ENCODE assay signal across 26 cellular contexts in the genomic region with DNA sequence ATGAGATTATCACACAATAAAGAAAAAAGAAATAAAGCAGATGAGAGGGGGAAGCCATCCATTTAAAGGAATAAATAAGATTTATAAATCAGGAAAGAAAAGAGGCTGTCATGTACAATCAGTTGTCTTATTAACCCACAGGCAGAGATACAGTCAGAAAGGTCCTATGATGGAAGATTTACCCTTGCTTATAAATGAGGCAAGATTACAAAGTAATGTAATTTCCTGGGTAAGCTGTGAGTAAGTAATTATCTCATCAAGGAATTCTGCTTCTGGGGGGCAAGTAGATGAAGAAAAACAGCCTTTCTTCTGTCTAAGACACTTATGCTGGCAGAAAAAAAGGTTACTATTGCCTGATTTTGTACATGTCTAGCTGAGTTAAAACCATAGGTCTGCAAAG.
"Had no signal": no experiment of that assay in that cellular context is flagged by ENCODE, and none has a peak within 500 bp of the region (broad histone marks: within the 10 kb centered on the region; RNA-seq: fewer than 3 reads in every experiment).

No MANE protein-coding gene starts in this region.

- H3K27ac ChIP-seq: stomach, suprapubic skin, testis, thoracic aorta, thyroid gland, tibial artery, tibial nerve, transverse colon, upper lobe of left lung, upper lobe of right lung, uterus, vagina had no signal

- H3K4me3 ChIP-seq: stomach, suprapubic skin, testis, thoracic aorta, thyroid gland, tibial artery, tibial nerve, transverse colon, upper lobe of left lung, upper lobe of right lung, uterus, vagina had no signal

- H3K27me3 ChIP-seq: stomach, suprapubic skin, testis, thyroid gland, tibial artery, tibial nerve, transverse colon, upper lobe of left lung, upper lobe of right lung, uterus, vagina had no signal

- ATAC-seq: stimulated activated effector memory CD8-positive, alpha-beta T cell treated with anti-CD3 and anti-CD28 coated beads, Interleukin-12 subunit alpha, Interleukin-12 subunit beta, amount 100 ng/mL, for 72 hours; stimulated activated memory B cell treated with anti-CD40 and anti-IgM and Interleukin-4, amounts not matched to agents 10 μg/mL and 1 μg/mL and 100 μg/mL, for 72 hours; stimulated activated naive B cell treated with anti-CD40 and anti-IgM and Interleukin-4, amounts not matched to agents 10 μg/mL and 1 μg/mL and 100 μg/mL, for 72 hours; stimulated activated naive CD8-positive, alpha-beta T cell treated with anti-CD3 and anti-CD28 coated beads, Interleukin-15, amount 100 ng/mL, for 72 hours; stimulated activated naive CD8-positive, alpha-beta T cell treated with anti-CD3 and anti-CD28 coated beads, Interleukin-15, Interleukin-2, amounts not matched to agents 100 U/mL and 50 U/mL, for 24 hours; upper lobe of right lung had no signal

- H3K36me3 ChIP-seq: stomach, suprapubic skin, thoracic aorta, thyroid gland, tibial artery, tibial nerve, transverse colon, upper lobe of left lung, upper lobe of right lung, vagina had no signal

- H3K9me3 ChIP-seq: stomach, suprapubic skin, testis, thoracic aorta, thyroid gland, tibial artery, tibial nerve, transverse colon, upper lobe of left lung, upper lobe of right lung, uterus, vagina had no signal

- DNase-seq: stimulated activated CD4-positive, alpha-beta T cell treated with anti-CD3 and anti-CD28 coated beads, Interleukin-2, amount 100 ng/mL, for 48 hours; stimulated activated CD4-positive, alpha-beta T cell treated with anti-CD3 and anti-CD28 coated beads, Interleukin-4, amount 100 ng/mL, for 1 hour; stimulated activated CD4-positive, alpha-beta T cell treated with anti-CD3 and anti-CD28 coated beads, Interleukin-4, amount 100 ng/mL, for 24 hours; stimulated activated CD4-positive, alpha-beta T cell treated with anti-CD3 and anti-CD28 coated beads, Interleukin-4, amount 100 ng/mL, for 4 hours; stimulated activated CD8-positive, alpha-beta memory T cell treated with anti-CD3 and anti-CD28 coated beads, Interleukin-4, amount 100 ng/mL, for 48 hours; stimulated activated naive B cell treated with anti-CD40 and anti-IgM and Interleukin-4, amounts not matched to agents 10 μg/mL and 1 μg/mL and 100 μg/mL, for 72 hours; stimulated activated naive CD4-positive, alpha-beta T cell; stimulated activated naive CD4-positive, alpha-beta T cell treated with Interleukin-2 at 50 U/mL for 16 hours; stimulated activated naive CD8-positive, alpha-beta T cell treated with anti-CD3 and anti-CD28 coated beads, Interleukin-15, amount 100 ng/mL, for 72 hours; stimulated activated naive CD8-positive, alpha-beta T cell treated with anti-CD3 and anti-CD28 coated beads, Interleukin-15, Interleukin-2, amounts not matched to agents 100 U/mL and 50 U/mL, for 24 hours; stomach; substantia nigra; testis; thyroid gland; tibial artery; transverse colon; trophoblast cell; upper lobe of left lung; upper lobe of right lung; uterus had no signal

- H3K4me1 ChIP-seq: stomach, suprapubic skin, testis, thyroid gland, tibial artery, tibial nerve, transverse colon, upper lobe of left lung, upper lobe of right lung, uterus, vagina had no signal
